Comparison of ENCODE assay signal across 20 cellular contexts in genomic region chr10:44287408-44287807, GRCh38.
"Had no signal": no experiment of that assay in that cellular context is flagged by ENCODE, and none has a peak within 500 bp of the region (broad histone marks: within the 10 kb centered on the region; RNA-seq: fewer than 3 reads in every experiment).

No MANE protein-coding gene starts in this region.

- H3K4me1 ChIP-seq: adrenal gland, ascending aorta, left lung, testis, upper lobe of right lung had no signal

- H3K9me3 ChIP-seq: adrenal gland, ascending aorta, left lung, spleen, testis, upper lobe of right lung had no signal

- H3K27ac ChIP-seq: adrenal gland, ascending aorta, coronary artery, epithelial cell of prostate, left lung, testis, upper lobe of right lung had no signal

- H3K4me3 ChIP-seq: adrenal gland, ascending aorta, coronary artery, left lung, spleen, testis, upper lobe of right lung had no signal

- DNase-seq: activated CD4-positive, alpha-beta T cell treated with anti-CD3 and anti-CD28 coated beads for 4 hours; activated CD4-positive, alpha-beta T cell treated with anti-CD3 and anti-CD28 coated beads, Interleukin-2, amount 50 U/mL, for 48 hours; activated CD4-positive, CD25-positive, alpha-beta regulatory T cell; activated CD8-positive, alpha-beta memory T cell treated with anti-CD3 and anti-CD28 coated beads, Interleukin-2, amount 50 U/mL, for 48 hours; activated naive CD4-positive, alpha-beta T cell; activated T-cell treated with anti-CD3 and anti-CD28 coated beads, Interleukin-2, amount 50 U/mL, for 4 hours; adrenal gland; foreskin fibroblast; left lung; nephron progenitor cell; occipital lobe; spleen; stimulated activated CD4-positive, alpha-beta T cell treated with anti-CD3 and anti-CD28 coated beads, Interleukin-4, amount 100 ng/mL, for 1 hour; stimulated activated naive CD4-positive, alpha-beta T cell; T1000; testis; upper lobe of right lung had no signal

- H3K36me3 ChIP-seq: adrenal gland, ascending aorta, left lung, spleen, upper lobe of right lung had no signal

- ATAC-seq: activated T-cell treated with anti-CD3 and anti-CD28 coated beads, Interleukin-2, amount 50 U/mL, for 4 hours; left lung; upper lobe of right lung had no signal

- H3K27me3 ChIP-seq: adrenal gland, ascending aorta, testis, upper lobe of right lung had no signal
